Comparison of ENCODE assay signal across 17 cellular contexts in genomic region chr3:56616479-56617006, GRCh38. TPM values are rescaled to one million over a fixed set of nuclear protein-coding genes. Genes with fewer than 3 reads are reported as not detected.
DNase-seq lines count a peak whose midpoint lies in the region; ATAC-seq and TF ChIP-seq lines count a peak whose summit lies in the region.
"Had no signal": no experiment of that assay in that cellular context is flagged by ENCODE, and none has a peak within 500 bp of the region (broad histone marks: within the 10 kb centered on the region; RNA-seq: fewer than 3 reads in every experiment).

No MANE protein-coding gene starts in this region.

- no peaks in the 10 kb centered on the region for H3K9me3 Mint-ChIP-seq in activated CD4-positive, alpha-beta memory T cell treated with anti-CD3 and anti-CD28 coated beads for 36 hours
- no peaks in the 10 kb centered on the region for H3K9me3 Mint-ChIP-seq in activated CD4-positive, alpha-beta memory T cell treated with anti-CD3 and anti-CD28 coated beads, Interleukin-2, amount 10 ng/mL, durations not matched to agents 7 days and 5 days
- H3K9me3 Mint-ChIP-seq in CD4-positive, alpha-beta T cell, result no peaks in the 10 kb centered on the region
- H3K9me3 Mint-ChIP-seq in T-helper 2 cell treated with Interferon-gamma antibody and Interleukin-4, amounts not matched to agents 5 μg/mL and 100 μg/mL, for 36 hours, result no peaks in the 10 kb centered on the region
- H3K9me3 Mint-ChIP-seq in immature natural killer cell, result no peaks in the 10 kb centered on the region

- no peak for DNase-seq in activated CD4-positive, alpha-beta memory T cell treated with anti-CD3 and anti-CD28 coated beads for 36 hours
- no peak for DNase-seq in activated CD4-positive, alpha-beta memory T cell treated with anti-CD3 and anti-CD28 coated beads, Interleukin-2, amount 10 ng/mL, durations not matched to agents 7 days and 5 days
- no peak for DNase-seq in CD4-positive, alpha-beta T cell
- DNase-seq in T-helper 2 cell treated with Interferon-gamma antibody and Interleukin-4, amounts not matched to agents 5 μg/mL and 100 μg/mL, for 36 hours (ENCODE audit: low spot score), result no peak
- no peak for DNase-seq in immature natural killer cell
- DNase-seq in coronary artery (ENCODE audit: low spot score), result no peak
- DNase-seq in stimulated activated CD4-positive, alpha-beta T cell treated with anti-CD3 and anti-CD28 coated beads, Interleukin-2, amount 100 ng/mL, for 24 hours, result no peak
- DNase-seq: activated CD4-positive, alpha-beta T cell treated with anti-CD3 and anti-CD28 coated beads, Interleukin-2, amount 50 U/mL, for 4 hours; activated T-cell treated with anti-CD3 and anti-CD28 coated beads, Interleukin-2, amount 50 U/mL, for 48 hours; head of caudate nucleus; NCI-H2029 treated with DMSO at 0.1 percent for 48 hours; NCI-H774; T-helper 9 cell; WERI-Rb-1 had no signal

- H3K27me3 ChIP-seq in CD4-positive, alpha-beta T cell (ENCODE audit: control insufficient read depth, insufficient read depth, low read length), result no peaks in the 10 kb centered on the region

- H3K4me3 Mint-ChIP-seq in activated CD4-positive, alpha-beta memory T cell treated with anti-CD3 and anti-CD28 coated beads for 36 hours, result no peak overlapping the region
- no peak overlapping the region for H3K4me3 Mint-ChIP-seq in activated CD4-positive, alpha-beta memory T cell treated with anti-CD3 and anti-CD28 coated beads, Interleukin-2, amount 10 ng/mL, durations not matched to agents 7 days and 5 days
- no peak overlapping the region for H3K4me3 Mint-ChIP-seq in CD4-positive, alpha-beta T cell
- H3K4me3 Mint-ChIP-seq in T-helper 2 cell treated with Interferon-gamma antibody and Interleukin-4, amounts not matched to agents 5 μg/mL and 100 μg/mL, for 36 hours, result no peak overlapping the region
- no peak overlapping the region for H3K4me3 Mint-ChIP-seq in immature natural killer cell

- POLR2A ChIA-PET in activated CD4-positive, alpha-beta memory T cell treated with anti-CD3 and anti-CD28 coated beads for 36 hours (lab: Charles Lee), result no interaction called here
- POLR2A ChIA-PET in activated CD4-positive, alpha-beta memory T cell treated with anti-CD3 and anti-CD28 coated beads, Interleukin-2, amount 10 ng/mL, durations not matched to agents 7 days and 5 days (lab: Charles Lee), result no interaction called here
- POLR2A ChIA-PET in CD4-positive, alpha-beta T cell (lab: Charles Lee), result interaction anchor here (0.6 to 1.6 kb wide), 2 partner anchors 60 to 181 kb away, joined by 3 to 6 read pairs; partner anchors contain the start of gene CCDC66

- no peak overlapping the region for H3K4me3 ChIP-seq in coronary artery
- H3K4me3 ChIP-seq: HAP-1, lung had no signal

- peaks cover 36% of the 10 kb centered on the region for H3K4me1 Mint-ChIP-seq in activated CD4-positive, alpha-beta memory T cell treated with anti-CD3 and anti-CD28 coated beads for 36 hours (ENCODE audit: low read depth)
- H3K4me1 Mint-ChIP-seq in activated CD4-positive, alpha-beta memory T cell treated with anti-CD3 and anti-CD28 coated beads, Interleukin-2, amount 10 ng/mL, durations not matched to agents 7 days and 5 days, result peaks cover 32% of the 10 kb centered on the region
- H3K4me1 Mint-ChIP-seq in CD4-positive, alpha-beta T cell (ENCODE audit: low read depth), result peaks cover 31% of the 10 kb centered on the region
- H3K4me1 Mint-ChIP-seq in T-helper 2 cell treated with Interferon-gamma antibody and Interleukin-4, amounts not matched to agents 5 μg/mL and 100 μg/mL, for 36 hours (ENCODE audit: low read depth), result peaks cover 26% of the 10 kb centered on the region
- H3K4me1 Mint-ChIP-seq in immature natural killer cell, result peaks cover 22 to 39% of the 10 kb centered on the region in 2 donors

- H3K27ac Mint-ChIP-seq in activated CD4-positive, alpha-beta memory T cell treated with anti-CD3 and anti-CD28 coated beads for 36 hours, result peak overlapping the region; percentile 54
- H3K27ac Mint-ChIP-seq in activated CD4-positive, alpha-beta memory T cell treated with anti-CD3 and anti-CD28 coated beads, Interleukin-2, amount 10 ng/mL, durations not matched to agents 7 days and 5 days, result no peak overlapping the region
- H3K27ac Mint-ChIP-seq in CD4-positive, alpha-beta T cell, result peak overlapping the region; percentile 70
- H3K27ac Mint-ChIP-seq in T-helper 2 cell treated with Interferon-gamma antibody and Interleukin-4, amounts not matched to agents 5 μg/mL and 100 μg/mL, for 36 hours, result peak overlapping the region; percentile 1
- H3K27ac Mint-ChIP-seq in immature natural killer cell, result peak overlapping the region in 4 of 6 donors; percentile 13 to 81 (median 52)

- no peaks in the 10 kb centered on the region for H3K9me3 ChIP-seq in CD4-positive, alpha-beta T cell (ENCODE audit: control insufficient read depth, low read length)
- H3K9me3 ChIP-seq: HAP-1 had no signal

- H3K36me3 Mint-ChIP-seq in activated CD4-positive, alpha-beta memory T cell treated with anti-CD3 and anti-CD28 coated beads for 36 hours, result peaks cover 52% of the 10 kb centered on the region
- H3K36me3 Mint-ChIP-seq in activated CD4-positive, alpha-beta memory T cell treated with anti-CD3 and anti-CD28 coated beads, Interleukin-2, amount 10 ng/mL, durations not matched to agents 7 days and 5 days (ENCODE audit: low read depth), result peaks cover 83% of the 10 kb centered on the region
- H3K36me3 Mint-ChIP-seq in CD4-positive, alpha-beta T cell (ENCODE audit: low read depth), result peaks cover 90% of the 10 kb centered on the region
- peaks cover 67% of the 10 kb centered on the region for H3K36me3 Mint-ChIP-seq in T-helper 2 cell treated with Interferon-gamma antibody and Interleukin-4, amounts not matched to agents 5 μg/mL and 100 μg/mL, for 36 hours (ENCODE audit: low read depth)
- peaks cover 14 to 48% (median 35%) of the 10 kb centered on the region in 3 donors for H3K36me3 Mint-ChIP-seq in immature natural killer cell

- intact Hi-C loops in activated CD4-positive, alpha-beta memory T cell treated with anti-CD3 and anti-CD28 coated beads for 36 hours (cut with micrococcal nuclease), result loop anchor here (5.0 to 10.0 kb wide), 2 partner anchors 58 to 59 kb away; partner anchors contain the start of gene CCDC66
- intact Hi-C loops in CD4-positive, alpha-beta T cell (cut with DNase I, micrococcal nuclease), result loop anchor here in 1 of 2 experiments (5.0 kb wide), 1 partner anchor 59 kb away; the partner anchor contains the start of gene CCDC66

- CTCF ChIA-PET in activated CD4-positive, alpha-beta memory T cell treated with anti-CD3 and anti-CD28 coated beads for 36 hours (lab: Charles Lee), result no interaction called here
- CTCF ChIA-PET in activated CD4-positive, alpha-beta memory T cell treated with anti-CD3 and anti-CD28 coated beads, Interleukin-2, amount 10 ng/mL, durations not matched to agents 7 days and 5 days (lab: Charles Lee), result no interaction called here
- CTCF ChIA-PET in CD4-positive, alpha-beta T cell (lab: Charles Lee), result no interaction called here

- no peak overlapping the region for H3K27ac ChIP-seq in CD4-positive, alpha-beta T cell (ENCODE audit: low read depth, low read length)
- H3K27ac ChIP-seq in coronary artery, result no peak overlapping the region
- H3K27ac ChIP-seq: WERI-Rb-1 had no signal

- no peak for TF ChIP-seq CTCF in CD4-positive, alpha-beta T cell (IDR thresholded peaks at IDR 0.05)
- no peak for TF ChIP-seq CTCF in coronary artery (IDR thresholded peaks at IDR 0.05)

- H3K27me3 Mint-ChIP-seq in activated CD4-positive, alpha-beta memory T cell treated with anti-CD3 and anti-CD28 coated beads for 36 hours, result no peaks in the 10 kb centered on the region
- H3K27me3 Mint-ChIP-seq in activated CD4-positive, alpha-beta memory T cell treated with anti-CD3 and anti-CD28 coated beads, Interleukin-2, amount 10 ng/mL, durations not matched to agents 7 days and 5 days, result no peaks in the 10 kb centered on the region
- H3K27me3 Mint-ChIP-seq in CD4-positive, alpha-beta T cell, result no peaks in the 10 kb centered on the region
- H3K27me3 Mint-ChIP-seq in T-helper 2 cell treated with Interferon-gamma antibody and Interleukin-4, amounts not matched to agents 5 μg/mL and 100 μg/mL, for 36 hours (ENCODE audit: low read depth), result no peaks in the 10 kb centered on the region
- H3K27me3 Mint-ChIP-seq in immature natural killer cell (ENCODE audit: low read depth in 3 of 3), result peaks cover 0 to 5% (median 0%) of the 10 kb centered on the region in 3 donors

- no peak for ATAC-seq in CD4-positive, alpha-beta T cell (ENCODE audit: poor library complexity)
- ATAC-seq in HG02588 (IDR thresholded peaks at IDR 0.05; ENCODE audit: unreplicated experiment), result no peak

RNA-seq across cellular contexts. Expression of gene CCDC66, which starts 59.6 kb away (rescaled TPM):
- 10 to 100 TPM; 21.0 to 29.4 TPM for total RNA-seq in activated CD4-positive, alpha-beta memory T cell treated with anti-CD3 and anti-CD28 coated beads for 36 hours
- total RNA-seq in activated CD4-positive, alpha-beta memory T cell treated with anti-CD3 and anti-CD28 coated beads, Interleukin-2, amount 10 ng/mL, durations not matched to agents 7 days and 5 days, result 10 to 100 TPM; 29.6 to 32.5 TPM
- total RNA-seq in CD4-positive, alpha-beta T cell, result 100 to 1,000 TPM in 1 of 2 experiments, 10 to 100 TPM in 1; 97.1 to 101 TPM
- polyA plus RNA-seq in immature natural killer cell, result 10 to 100 TPM in 2 of 3 donors, 1 to 10 TPM in 1; 9.8 to 14.0 (median 11.1) TPM
